ENCODE assay signal across 19 cellular contexts in the genomic region with DNA sequence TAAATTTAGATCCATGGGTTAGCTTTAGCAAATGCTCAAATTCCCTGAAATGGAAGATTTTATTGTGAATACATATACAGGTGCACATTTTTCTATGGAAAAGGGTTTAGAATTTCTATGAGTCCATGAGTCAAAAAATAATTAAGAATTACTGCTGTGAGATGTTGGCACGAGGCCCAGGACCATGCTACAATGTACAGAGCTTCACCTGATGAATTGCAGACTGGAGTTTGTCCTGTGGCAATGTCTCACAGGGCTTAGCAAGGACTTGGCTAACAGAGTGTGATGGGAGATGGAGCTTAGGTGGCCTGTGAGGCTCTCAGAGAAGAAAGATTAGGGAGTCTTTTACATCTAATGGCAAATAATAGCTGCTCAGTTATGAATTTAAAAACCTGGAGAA.
DNase-seq lines count a peak whose midpoint lies in the region; ATAC-seq and TF ChIP-seq lines count a peak whose summit lies in the region.
"Had no signal": no experiment of that assay in that cellular context is flagged by ENCODE, and none has a peak within 500 bp of the region (broad histone marks: within the 10 kb centered on the region; RNA-seq: fewer than 3 reads in every experiment).

No MANE protein-coding gene starts in this region.

- H3K79me2 ChIP-seq in GM23338 (replicated peaks; ENCODE audit: insufficient read depth) = no peaks in the 10 kb centered on the region
- H3K79me2 ChIP-seq in SK-N-SH (ENCODE audit: insufficient read depth) = no peaks in the 10 kb centered on the region

- no peak overlapping the region for H3K9ac ChIP-seq in SK-N-SH

- no peaks in the 10 kb centered on the region for H3K4me1 Mint-ChIP-seq in GM23338
- H3K4me1 Mint-ChIP-seq in naive thymus-derived CD8-positive, alpha-beta T cell = peaks cover 0 to 6% (median 3%) of the 10 kb centered on the region in 4 donors
- H3K4me1 Mint-ChIP-seq: CD14-positive monocyte had no signal

- H3K9me2 ChIP-seq in GM23338 (ENCODE audit: insufficient read depth) (0 out of 2 replicates have a peak, but pooled peaks cover 4% of the 10 kb centered on the region), SK-N-SH (no peaks in the 10 kb centered on the region)

- H3K4me3 Mint-ChIP-seq in GM23338 = no peak overlapping the region
- no peak overlapping the region for H3K4me3 Mint-ChIP-seq in naive thymus-derived CD8-positive, alpha-beta T cell
- H3K4me3 Mint-ChIP-seq: CD14-positive monocyte; T-helper 1 cell treated with Interleukin-12 subunit alpha and Interleukin-12 subunit beta and Interleukin-4 antibody, amounts not matched to agents 30 μg/mL and 1 μg/mL, for 36 hours had no signal

- H3K4me3 ChIP-seq in GM23338 (no peak overlapping the region), SK-N-SH (ENCODE audit: low read depth in 2 of 2, low read length in 1 of 2) (no peak overlapping the region), fibroblast of mammary gland (ENCODE audit: control insufficient read depth, low read depth, low read length) (no peak overlapping the region)
- H3K4me3 ChIP-seq: MG63 had no signal

- peak; percentile 59 for DNase-seq in COR-L47 (lab: John Stamatoyannopoulos, UW)
- no peak for DNase-seq in GM23338 (ENCODE audit: low spot score)
- no peak for DNase-seq in SK-N-SH
- DNase-seq in fibroblast of mammary gland (ENCODE audit: low read depth) = peak; percentile 24
- no peak for DNase-seq in activated CD8-positive, alpha-beta memory T cell treated with anti-CD3 and anti-CD28 coated beads, Interleukin-2, amount 50 U/mL, for 4 hours
- no peak for DNase-seq in naive thymus-derived CD8-positive, alpha-beta T cell
- no peak for DNase-seq in activated T-cell treated with anti-CD3 and anti-CD28 coated beads, Interleukin-2, amount 50 U/mL, for 48 hours
- DNase-seq: AML-193, DMS79 treated with DMSO at 0.1 percent for 48 hours, H7, MG63, NCI-H1048, NCI-H1436 treated with DMSO at 0.1 percent for 48 hours, NCI-H2081 treated with DMSO at 0.1 percent for 48 hours, NCI-H748 treated with DMSO at 0.1 percent for 48 hours, RPMI8226, SHP77 treated with DMSO at 0.1 percent for 48 hours had no signal

- no peak for TF ChIP-seq EP300 in SK-N-SH (IDR thresholded peaks at IDR 0.05; ENCODE audit: borderline replicate concordance in 1 of 2, low read depth in 1 of 2, low read length in 1 of 2)

- CTCF ChIA-PET in SK-N-SH (lab: Yijun Ruan, JAX) = no interaction called here

- no peak overlapping the region for H3K4me2 ChIP-seq in GM23338
- no peak overlapping the region for H3K4me2 ChIP-seq in SK-N-SH

- no peak overlapping the region for H3K27ac Mint-ChIP-seq in GM23338
- no peak overlapping the region for H3K27ac Mint-ChIP-seq in naive thymus-derived CD8-positive, alpha-beta T cell
- H3K27ac Mint-ChIP-seq: CD14-positive monocyte; T-helper 1 cell treated with Interleukin-12 subunit alpha and Interleukin-12 subunit beta and Interleukin-4 antibody, amounts not matched to agents 30 μg/mL and 1 μg/mL, for 36 hours had no signal

- POLR2A ChIA-PET in SK-N-SH (lab: Yijun Ruan, JAX) = no interaction called here
- POLR2A ChIA-PET in naive thymus-derived CD8-positive, alpha-beta T cell (lab: Charles Lee) = no interaction called here

- no peaks in the 10 kb centered on the region for H4K20me1 ChIP-seq in GM23338 (replicated peaks; ENCODE audit: insufficient read depth)
- no peaks in the 10 kb centered on the region for H4K20me1 ChIP-seq in SK-N-SH (ENCODE audit: insufficient read depth)

- H3K36me3 ChIP-seq in GM23338 (ENCODE audit: insufficient read depth) = no peaks in the 10 kb centered on the region
- peaks cover 0 to 5% of the 10 kb centered on the region in 2 experiments for H3K36me3 ChIP-seq in SK-N-SH (replicated peaks in 1 of 2; ENCODE audit: control insufficient read depth in 1 of 2, insufficient read depth in 2 of 2, low read length in 1 of 2)
- H3K36me3 ChIP-seq: MG63 had no signal

- peaks cover 6% of the 10 kb centered on the region; the same call in 1 of the 3 replicates for H3K36me3 Mint-ChIP-seq in GM23338 (ENCODE audit: low read depth)
- peaks cover 0 to 6% (median 0%) of the 10 kb centered on the region in 3 donors for H3K36me3 Mint-ChIP-seq in naive thymus-derived CD8-positive, alpha-beta T cell
- H3K36me3 Mint-ChIP-seq: CD14-positive monocyte had no signal

- no peaks in the 10 kb centered on the region for H3K4me1 ChIP-seq in GM23338 (ENCODE audit: insufficient read depth)
- H3K4me1 ChIP-seq in SK-N-SH (ENCODE audit: control insufficient read depth in 1 of 2, insufficient read depth in 2 of 2, low read depth in 1 of 2, low read length in 1 of 2) = peaks cover 0 to 2% of the 10 kb centered on the region in 2 experiments; a peak in 1 of 4 replicates

- whole genome bisulfite sequencing in SK-N-SH (ENCODE audit: low lambda C conversion rate) = 31% methylated on average over 1 of the region's 1 CpG

- H3K9me3 ChIP-seq in SK-N-SH = no peaks in the 10 kb centered on the region
- H3K9me3 ChIP-seq: MG63 had no signal

- H3K9me3 Mint-ChIP-seq in GM23338 = peaks cover 8% of the 10 kb centered on the region; the same call in 2 of the 3 replicates
- peaks cover 0 to 12% (median 0%) of the 10 kb centered on the region in 9 donors for H3K9me3 Mint-ChIP-seq in naive thymus-derived CD8-positive, alpha-beta T cell

- peak overlapping the region; percentile 29; the same call in 1 of the 2 replicates for H2AFZ ChIP-seq in GM23338
- no peak overlapping the region for H2AFZ ChIP-seq in SK-N-SH (ENCODE audit: low read depth)

- no peak for ATAC-seq in GM23338
- no peak for ATAC-seq in naive thymus-derived CD8-positive, alpha-beta T cell

- H3K27me3 ChIP-seq in GM23338 (ENCODE audit: insufficient read depth) (no peaks in the 10 kb centered on the region), SK-N-SH (ENCODE audit: insufficient read depth) (no peaks in the 10 kb centered on the region)
- H3K27me3 ChIP-seq: MG63 had no signal

- H3K27ac ChIP-seq in GM23338 (ENCODE audit: low read depth) (no peak overlapping the region), SK-N-SH (ENCODE audit: low read depth in 2 of 2, low read length in 1 of 2) (no peak overlapping the region; a peak in 1 of 4 replicates)

- H3K27me3 Mint-ChIP-seq in GM23338 (ENCODE audit: insufficient read depth, low read depth, poor library complexity) = no peaks in the 10 kb centered on the region
- no peaks in the 10 kb centered on the region for H3K27me3 Mint-ChIP-seq in naive thymus-derived CD8-positive, alpha-beta T cell

- no peak for TF ChIP-seq RAD21 in SK-N-SH (IDR thresholded peaks at IDR 0.05; ENCODE audit: low read length)

- TF ChIP-seq CTCF in GM23338 (conservative IDR thresholded peaks at IDR 0.05; ENCODE audit: low read depth in 2 of 2) (no peak), SK-N-SH (IDR thresholded peaks at IDR 0.05) (no peak), fibroblast of mammary gland (conservative IDR thresholded peaks at IDR 0.05; ENCODE audit: control insufficient read depth, insufficient read depth, low read depth, low read length) (no peak)

- H3F3A ChIP-seq in GM23338 (replicated peaks; ENCODE audit: low read depth) = no peaks in the 10 kb centered on the region
- H3F3A ChIP-seq in SK-N-SH (replicated peaks; ENCODE audit: insufficient read depth) = peaks cover 5% of the 10 kb centered on the region

TF ChIP-seq in SK-N-SH, 30 proteins besides CTCF, POLR2A, EP300 and RAD21:
- TF ChIP-seq, protein P1, sequence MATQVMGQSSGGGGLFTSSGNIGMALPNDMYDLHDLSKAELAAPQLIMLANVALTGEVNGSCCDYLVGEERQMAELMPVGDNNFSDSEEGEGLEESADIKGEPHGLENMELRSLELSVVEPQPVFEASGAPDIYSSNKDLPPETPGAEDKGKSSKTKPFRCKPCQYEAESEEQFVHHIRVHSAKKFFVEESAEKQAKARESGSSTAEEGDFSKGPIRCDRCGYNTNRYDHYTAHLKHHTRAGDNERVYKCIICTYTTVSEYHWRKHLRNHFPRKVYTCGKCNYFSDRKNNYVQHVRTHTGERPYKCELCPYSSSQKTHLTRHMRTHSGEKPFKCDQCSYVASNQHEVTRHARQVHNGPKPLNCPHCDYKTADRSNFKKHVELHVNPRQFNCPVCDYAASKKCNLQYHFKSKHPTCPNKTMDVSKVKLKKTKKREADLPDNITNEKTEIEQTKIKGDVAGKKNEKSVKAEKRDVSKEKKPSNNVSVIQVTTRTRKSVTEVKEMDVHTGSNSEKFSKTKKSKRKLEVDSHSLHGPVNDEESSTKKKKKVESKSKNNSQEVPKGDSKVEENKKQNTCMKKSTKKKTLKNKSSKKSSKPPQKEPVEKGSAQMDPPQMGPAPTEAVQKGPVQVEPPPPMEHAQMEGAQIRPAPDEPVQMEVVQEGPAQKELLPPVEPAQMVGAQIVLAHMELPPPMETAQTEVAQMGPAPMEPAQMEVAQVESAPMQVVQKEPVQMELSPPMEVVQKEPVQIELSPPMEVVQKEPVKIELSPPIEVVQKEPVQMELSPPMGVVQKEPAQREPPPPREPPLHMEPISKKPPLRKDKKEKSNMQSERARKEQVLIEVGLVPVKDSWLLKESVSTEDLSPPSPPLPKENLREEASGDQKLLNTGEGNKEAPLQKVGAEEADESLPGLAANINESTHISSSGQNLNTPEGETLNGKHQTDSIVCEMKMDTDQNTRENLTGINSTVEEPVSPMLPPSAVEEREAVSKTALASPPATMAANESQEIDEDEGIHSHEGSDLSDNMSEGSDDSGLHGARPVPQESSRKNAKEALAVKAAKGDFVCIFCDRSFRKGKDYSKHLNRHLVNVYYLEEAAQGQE (IDR thresholded peaks at IDR 0.05; ENCODE audit: low read depth, low read length) = no peak
- TF ChIP-seq NFIC (IDR thresholded peaks at IDR 0.05; ENCODE audit: borderline replicate concordance) = peak; percentile 37; the same call in 1 of the 2 replicates
- peak; percentile 47; the same call in 1 of the 2 replicates for TF ChIP-seq TCF12 (IDR thresholded peaks at IDR 0.05)
- 0 out of 2 replicates have a peak, but pooled peaks have one; percentile 8 for TF ChIP-seq PBX3 (IDR thresholded peaks at IDR 0.05)

Comparison
In these comparisons a context has a peak if more than half of its experiments do, and no peak if none do; other contexts are left out.
1. DNase-seq: peak in COR-L47 (single experiment) and fibroblast of mammary gland (single experiment); none in GM23338 (single experiment), SK-N-SH (single experiment), activated CD8-positive, alpha-beta memory T cell treated with anti-CD3 and anti-CD28 coated beads, Interleukin-2, amount 50 U/mL, for 4 hours (single experiment), naive thymus-derived CD8-positive, alpha-beta T cell (0 of 10) and activated T-cell treated with anti-CD3 and anti-CD28 coated beads, Interleukin-2, amount 50 U/mL, for 48 hours (0 of 2).